15 cellular contexts compared by ENCODE assay signal in genomic region chr18:11808001-11808855, GRCh38. TPM values are rescaled to one million over a fixed set of nuclear protein-coding genes. Genes with fewer than 3 reads are reported as not detected.
DNase-seq lines count a peak whose midpoint lies in the region; ATAC-seq, FAIRE-seq and TF ChIP-seq lines count a peak whose summit lies in the region.
"Had no signal": no experiment of that assay in that cellular context is flagged by ENCODE, and none has a peak within 500 bp of the region (broad histone marks: within the 10 kb centered on the region; RNA-seq: fewer than 3 reads in every experiment).

No MANE protein-coding gene starts in this region.

- peak in 1 of 2 experiments; percentile 9; a peak in 1 of 5 replicates for TF ChIP-seq RAD21 in A549 (conservative IDR thresholded peaks at IDR 0.05 in 1 of 2, IDR thresholded peaks at IDR 0.05 in 1 of 2)

- H3K79me2 ChIP-seq in astrocyte (ENCODE audit: insufficient read depth, low read length): no peaks in the 10 kb centered on the region

- CTCF ChIA-PET in A549 (lab: Yijun Ruan, JAX): interaction anchor here (0.9 to 1.2 kb wide), 3 partner anchors 11 to 75 kb away, joined by 3 to 4 read pairs (median 3); no protein-coding TSS in a partner anchor

- TF ChIP-seq POLR2A in A549 (IDR thresholded peaks at IDR 0.05; ENCODE audit: low read length): no peak

- intact Hi-C loops in mucosa of descending colon (cut with DNase I, micrococcal nuclease): no loop called here

- peaks cover 30% of the 10 kb centered on the region for H3K4me1 ChIP-seq in A549
- H3K4me1 ChIP-seq in astrocyte (ENCODE audit: insufficient read depth, low read length): peaks cover 11% of the 10 kb centered on the region
- H3K4me1 ChIP-seq in iPS-18a (ENCODE audit: control insufficient read depth, low read depth, low read length): peaks cover 53% of the 10 kb centered on the region
- no peaks in the 10 kb centered on the region for H3K4me1 ChIP-seq in mucosa of descending colon (ENCODE audit: low read depth)

- peaks cover 30% of the 10 kb centered on the region for H3K4me1 Mint-ChIP-seq in astrocyte (ENCODE audit: low read depth, unreplicated experiment)
- H3K4me1 Mint-ChIP-seq: activated naive CD4-positive, alpha-beta T cell treated with anti-CD3 and anti-CD28 coated beads, Interleukin-2, amount 50 U/mL, for 24 hours had no signal

- DNase-seq in A549 (ENCODE audit: low read depth in 1 of 2, low spot score in 1 of 2) (peak; percentile 71 to 85), HPDE6-E6E7 (ENCODE audit: extremely low spot score) (peak; percentile 68), astrocyte (ENCODE audit: low read depth) (peak; percentile 55), mucosa of descending colon (no peak), NCI-H128 (lab: John Stamatoyannopoulos, UW; ENCODE audit: unreplicated experiment) (no peak), NCI-H2081 (lab: John Stamatoyannopoulos, UW) (no peak)
- DNase-seq in stimulated activated naive CD4-positive, alpha-beta T cell (lab: John Stamatoyannopoulos, UW): no peak
- DNase-seq: activated CD4-positive, alpha-beta T cell treated with anti-CD3 and anti-CD28 coated beads, Interleukin-2, amount 50 U/mL, for 4 hours; dorsolateral prefrontal cortex; NCI-H748 treated with DMSO at 0.1 percent for 48 hours; stimulated activated CD4-positive, alpha-beta T cell treated with anti-CD3 and anti-CD28 coated beads, Interleukin-12 subunit alpha, Interleukin-12 subunit beta, amount 100 ng/mL, for 4 hours; SW 1271 had no signal

- peak overlapping the region; percentile 45 for H2AFZ ChIP-seq in astrocyte (ENCODE audit: low read depth, low read length)

- no peak overlapping the region for H3K4me3 Mint-ChIP-seq in astrocyte (ENCODE audit: unreplicated experiment)
- H3K4me3 Mint-ChIP-seq: activated naive CD4-positive, alpha-beta T cell treated with anti-CD3 and anti-CD28 coated beads, Interleukin-2, amount 50 U/mL, for 24 hours; natural killer cell treated with Interleukin-12 subunit alpha and Interleukin-12 subunit beta and Interleukin-15 and Interleukin-18, amount 100 ng/mL, for 72 hours had no signal

- 37% methylated on average over 11 of the region's 11 CpGs for WGBS in A549 (ENCODE audit: missing lambda C conversion rate)

- H3K9me3 ChIP-seq in A549 (no peaks in the 10 kb centered on the region; the same call in 2 of the 3 replicates), astrocyte (ENCODE audit: insufficient read depth, low read depth, low read length) (no peaks in the 10 kb centered on the region), iPS-18a (ENCODE audit: control insufficient read depth, low read depth, low read length) (no peaks in the 10 kb centered on the region), mucosa of descending colon (no peaks in the 10 kb centered on the region)

- TF ChIP-seq CTCF in A549 (IDR thresholded peaks at IDR 0.05) (no peak), astrocyte (IDR thresholded peaks at IDR 0.05; ENCODE audit: insufficient read depth, low read depth, low read length) (no peak), mucosa of descending colon (IDR thresholded peaks at IDR 0.05) (no peak)

- ATAC-seq in A549 (peak; percentile 97 to 98), mucosa of descending colon (no peak)
- ATAC-seq: natural killer cell treated with Interleukin-12 subunit alpha and Interleukin-12 subunit beta and Interleukin-15 and Interleukin-18, amount 100 ng/mL, for 72 hours had no signal

- H3K4me3 ChIP-seq in A549 (no peak overlapping the region), astrocyte (ENCODE audit: insufficient read depth, low read depth, low read length) (no peak overlapping the region), iPS-18a (ENCODE audit: low read length) (peak overlapping the region; percentile 9), mucosa of descending colon (no peak overlapping the region)
- H3K4me3 ChIP-seq: dorsolateral prefrontal cortex had no signal

- H3K36me3 ChIP-seq in astrocyte (ENCODE audit: insufficient read depth, low read length) (no peaks in the 10 kb centered on the region), iPS-18a (ENCODE audit: control insufficient read depth, low read depth, low read length) (no peaks in the 10 kb centered on the region), mucosa of descending colon (ENCODE audit: low read depth) (no peaks in the 10 kb centered on the region)

- H3K27ac ChIP-seq in A549: peak overlapping the region; percentile 74 to 80
- H3K27ac ChIP-seq in astrocyte (ENCODE audit: low read depth, low read length): peak overlapping the region; percentile 77
- H3K27ac ChIP-seq in iPS-18a (ENCODE audit: low read length): peak overlapping the region; percentile 80
- H3K27ac ChIP-seq: dorsolateral prefrontal cortex had no signal

- H3K27ac Mint-ChIP-seq in astrocyte (ENCODE audit: unreplicated experiment): peak overlapping the region; percentile 91
- H3K27ac Mint-ChIP-seq: activated naive CD4-positive, alpha-beta T cell treated with anti-CD3 and anti-CD28 coated beads, Interleukin-2, amount 50 U/mL, for 24 hours had no signal

- peaks cover 3% of the 10 kb centered on the region for H3K9me3 Mint-ChIP-seq in astrocyte (ENCODE audit: unreplicated experiment)
- H3K9me3 Mint-ChIP-seq: activated naive CD4-positive, alpha-beta T cell treated with anti-CD3 and anti-CD28 coated beads, Interleukin-2, amount 50 U/mL, for 24 hours; natural killer cell treated with Interleukin-12 subunit alpha and Interleukin-12 subunit beta and Interleukin-15 and Interleukin-18, amount 100 ng/mL, for 72 hours had no signal

- POLR2A ChIA-PET in A549 (lab: Yijun Ruan, JAX): no interaction called here

- no peaks in the 10 kb centered on the region for H3K27me3 Mint-ChIP-seq in astrocyte (ENCODE audit: low read depth, unreplicated experiment)
- H3K27me3 Mint-ChIP-seq: activated naive CD4-positive, alpha-beta T cell treated with anti-CD3 and anti-CD28 coated beads, Interleukin-2, amount 50 U/mL, for 24 hours had no signal

- FAIRE-seq in A549 (lab: Jason Lieb, UNC) (no peak), astrocyte (lab: Jason Lieb, UNC) (no peak)

- TF ChIP-seq EP300 in A549 (IDR thresholded peaks at IDR 0.05): no peak

- no peaks in the 10 kb centered on the region for H3K36me3 Mint-ChIP-seq in astrocyte (ENCODE audit: low read depth, unreplicated experiment)
- H3K36me3 Mint-ChIP-seq: activated naive CD4-positive, alpha-beta T cell treated with anti-CD3 and anti-CD28 coated beads, Interleukin-2, amount 50 U/mL, for 24 hours; natural killer cell treated with Interleukin-12 subunit alpha and Interleukin-12 subunit beta and Interleukin-15 and Interleukin-18, amount 100 ng/mL, for 72 hours had no signal

- peaks cover under 1% of the 10 kb centered on the region for H3K27me3 ChIP-seq in astrocyte (ENCODE audit: insufficient read depth, low read length)
- no peaks in the 10 kb centered on the region for H3K27me3 ChIP-seq in iPS-18a (ENCODE audit: control insufficient read depth, insufficient read depth, low read length)

- H3K9ac ChIP-seq in astrocyte (ENCODE audit: low read length) (no peak overlapping the region), iPS-18a (ENCODE audit: low read length) (no peak overlapping the region)

- no peaks in the 10 kb centered on the region for H4K20me1 ChIP-seq in astrocyte (ENCODE audit: insufficient read depth, low read length)

- H3K4me2 ChIP-seq in A549 (peak overlapping the region; percentile 67), astrocyte (ENCODE audit: low read length) (peak overlapping the region; percentile 62)

TF ChIP-seq in A549, 52 proteins besides CTCF, POLR2A, EP300 and RAD21 (continues in another document):
- TF ChIP-seq PHF8 (IDR thresholded peaks at IDR 0.05; ENCODE audit: borderline replicate concordance, low read depth) (no peak), FOSL2 (IDR thresholded peaks at IDR 0.05) (0 out of 2 replicates have a peak, but pooled peaks have one; percentile 31), FOSL2 (CRISPR knock-in tag; IDR thresholded peaks at IDR 0.05) (peak; percentile 62), POLR2AphosphoS2 (conservative IDR thresholded peaks at IDR 0.05; ENCODE audit: low read length) (no peak), MAX (IDR thresholded peaks at IDR 0.05) (0 out of 2 replicates have a peak, but pooled peaks have one; percentile 20), NR3C1 (IDR thresholded peaks at IDR 0.05) (no peak), ELK1 (IDR thresholded peaks at IDR 0.05; ENCODE audit: low read depth, low read length) (no peak), FOSB (CRISPR knock-in tag; IDR thresholded peaks at IDR 0.05) (no peak), CBX2 (IDR thresholded peaks at IDR 0.05; ENCODE audit: borderline replicate concordance, low read depth) (no peak), HMGXB4 (CRISPR knock-in tag; IDR thresholded peaks at IDR 0.05; ENCODE audit: borderline replicate concordance) (no peak)

RNA-seq across cellular contexts. Expression of gene CHMP1B, which starts 43.0 kb away (rescaled TPM):
- polyA plus RNA-seq in A549 (2011; rRNA removed) (53.0 and 60.8 TPM in 2 replicates), A549 (2017; fragmentation: RNase III; extraction: RNeasy Plus Mini Kit Qiagen cat#74134 plus additional on column Dnase treatment) (34.4 to 44.9 TPM (median 39.3 TPM) in 3 replicates)
- 36.0 and 39.7 TPM in 2 replicates for polyA plus RNA-seq in A549 (2012; cell fraction: cytosol; rRNA removed)
- 18.5 and 36.3 TPM in 2 replicates for polyA plus RNA-seq in A549 (2012; cell fraction: nucleus; rRNA removed)
- polyA minus RNA-seq in A549 (2011; rRNA and poly(A)+ RNA removed): 38.6 and 41.5 TPM in 2 replicates
- total RNA-seq in astrocyte (45.0 and 49.7 TPM in 2 replicates), mucosa of descending colon (10 to 100 TPM; 60.9 to 88.3 (median 66.7) TPM)

Comparison
In these comparisons a context has a peak if more than half of its experiments do, and no peak if none do; other contexts are left out.
1. DNase-seq: peak in A549 (2 of 2), HPDE6-E6E7 (single experiment) and astrocyte (single experiment); none in mucosa of descending colon (0 of 3), NCI-H128 (single experiment), stimulated activated naive CD4-positive, alpha-beta T cell (0 of 6) and NCI-H2081 (0 of 2).
2. Peak in every context shown above with its lines, with median percentiles within 50 percentile points of each other: H3K27ac ChIP-seq.